19 cellular contexts compared by ENCODE assay signal in genomic region chr12:66915312-66915904, GRCh38.
DNase-seq lines count a peak whose midpoint lies in the region; ATAC-seq and TF ChIP-seq lines count a peak whose summit lies in the region.
"Had no signal": no experiment of that assay in that cellular context is flagged by ENCODE, and none has a peak within 500 bp of the region (broad histone marks: within the 10 kb centered on the region; RNA-seq: fewer than 3 reads in every experiment).

No MANE protein-coding gene starts in this region.

- H3K4me1 Mint-ChIP-seq in neural progenitor cell, result peaks cover 31% of the 10 kb centered on the region
- no peaks in the 10 kb centered on the region for H3K4me1 Mint-ChIP-seq in activated T-helper 1 cell treated with anti-CD3 and anti-CD28 coated beads, Interleukin-12 subunit alpha, Interleukin-12 subunit beta, Interleukin-2, Interleukin-4 antibody, amounts not matched to agents 30 ng/mL and 10 ng/mL and 1 ng/mL, durations not matched to agents 14 hours and 24 hours and 36 hours (ENCODE audit: low read depth)

- intact Hi-C loops in ovary (cut with DNase I), result no loop called here
- intact Hi-C loops in activated T-helper 1 cell treated with anti-CD3 and anti-CD28 coated beads, Interleukin-12 subunit alpha, Interleukin-12 subunit beta, Interleukin-2, Interleukin-4 antibody, amounts not matched to agents 30 ng/mL and 10 ng/mL and 1 ng/mL, durations not matched to agents 14 hours and 24 hours and 36 hours (cut with micrococcal nuclease), result no loop called here

- H3K9me3 ChIP-seq in HEK293 (ENCODE audit: control insufficient read depth, insufficient read depth, low read depth, low read length) (no peaks in the 10 kb centered on the region), neural progenitor cell (ENCODE audit: low read depth) (no peaks in the 10 kb centered on the region), ovary (no peaks in the 10 kb centered on the region)
- H3K9me3 ChIP-seq: ascending aorta, gastrocnemius medialis, prostate gland, thoracic aorta had no signal

- H3K4me2 ChIP-seq in neural progenitor cell, result peak overlapping the region; percentile 50

- no peak for TF ChIP-seq CTCF in HEK293 (tag by site-specific recombination; IDR thresholded peaks at IDR 0.05)
- TF ChIP-seq CTCF in neural progenitor cell (IDR thresholded peaks at IDR 0.05), result no peak
- TF ChIP-seq CTCF in ovary (IDR thresholded peaks at IDR 0.05), result no peak

- CTCF ChIA-PET in HEK293 (lab: Yijun Ruan, JAX), result no interaction called here

- H3K4me3 ChIP-seq in HEK293 (ENCODE audit: low read depth, low read length) (no peak overlapping the region), neural progenitor cell (no peak overlapping the region), ovary (no peak overlapping the region)
- H3K4me3 ChIP-seq: ascending aorta, coronary artery, gastrocnemius medialis, prostate gland, thoracic aorta had no signal

- no peak for TF ChIP-seq EP300 in ovary (IDR thresholded peaks at IDR 0.05)

- H3K4me1 ChIP-seq in HEK293 (ENCODE audit: control insufficient read depth, insufficient read depth, low read length) (peaks cover 18% of the 10 kb centered on the region), neural progenitor cell (peaks cover 17% of the 10 kb centered on the region), ovary (ENCODE audit: insufficient read depth) (no peaks in the 10 kb centered on the region)
- H3K4me1 ChIP-seq: ascending aorta, gastrocnemius medialis, prostate gland had no signal

- TF ChIP-seq POLR2A in erythroblast (IDR thresholded peaks at IDR 0.05; ENCODE audit: low read length) (no peak), ovary (IDR thresholded peaks at IDR 0.05) (no peak)

- peak overlapping the region; percentile 27 for H3K4me3 Mint-ChIP-seq in neural progenitor cell
- H3K4me3 Mint-ChIP-seq in activated T-helper 1 cell treated with anti-CD3 and anti-CD28 coated beads, Interleukin-12 subunit alpha, Interleukin-12 subunit beta, Interleukin-2, Interleukin-4 antibody, amounts not matched to agents 30 ng/mL and 10 ng/mL and 1 ng/mL, durations not matched to agents 14 hours and 24 hours and 36 hours, result no peak overlapping the region
- H3K4me3 Mint-ChIP-seq: activated naive CD4-positive, alpha-beta T cell treated with anti-CD3 and anti-CD28 coated beads, Interleukin-2, amount 10 ng/mL, durations not matched to agents 7 days and 5 days had no signal

- POLR2A ChIA-PET in HEK293 (lab: Yijun Ruan, JAX), result no interaction called here

- no peak overlapping the region for H2AFZ ChIP-seq in neural progenitor cell (replicated peaks)

- H3F3A ChIP-seq in neural progenitor cell (ENCODE audit: low read depth), result peaks cover 4% of the 10 kb centered on the region

- peak overlapping the region; percentile 22 for H3K27ac Mint-ChIP-seq in neural progenitor cell
- no peak overlapping the region for H3K27ac Mint-ChIP-seq in activated T-helper 1 cell treated with anti-CD3 and anti-CD28 coated beads, Interleukin-12 subunit alpha, Interleukin-12 subunit beta, Interleukin-2, Interleukin-4 antibody, amounts not matched to agents 30 ng/mL and 10 ng/mL and 1 ng/mL, durations not matched to agents 14 hours and 24 hours and 36 hours
- H3K27ac Mint-ChIP-seq: activated naive CD4-positive, alpha-beta T cell treated with anti-CD3 and anti-CD28 coated beads, Interleukin-2, amount 10 ng/mL, durations not matched to agents 7 days and 5 days had no signal

- no peak for ATAC-seq in HG03135 (IDR thresholded peaks at IDR 0.05; ENCODE audit: unreplicated experiment)
- ATAC-seq: gastrocnemius medialis had no signal

- H3K36me3 Mint-ChIP-seq in neural progenitor cell, result peaks cover 3% of the 10 kb centered on the region
- no peaks in the 10 kb centered on the region for H3K36me3 Mint-ChIP-seq in activated T-helper 1 cell treated with anti-CD3 and anti-CD28 coated beads, Interleukin-12 subunit alpha, Interleukin-12 subunit beta, Interleukin-2, Interleukin-4 antibody, amounts not matched to agents 30 ng/mL and 10 ng/mL and 1 ng/mL, durations not matched to agents 14 hours and 24 hours and 36 hours (ENCODE audit: low read depth)
- H3K36me3 Mint-ChIP-seq: activated naive CD4-positive, alpha-beta T cell treated with anti-CD3 and anti-CD28 coated beads, Interleukin-2, amount 10 ng/mL, durations not matched to agents 7 days and 5 days had no signal

- no peak overlapping the region for H3K9ac ChIP-seq in neural progenitor cell

- DNase-seq in NCI-H345 (lab: John Stamatoyannopoulos, UW) (peak; percentile 40), erythroblast (lab: John Stamatoyannopoulos, UW) (peak; percentile 16 to 24), neural progenitor cell (ENCODE audit: low spot score) (peak; percentile 66), ovary (no peak)
- DNase-seq in stimulated activated CD4-positive, alpha-beta T cell treated with anti-CD3 and anti-CD28 coated beads, Interleukin-12 subunit alpha, Interleukin-12 subunit beta, amount 100 ng/mL, for 4 hours, result no peak
- DNase-seq in activated T-helper 1 cell treated with anti-CD3 and anti-CD28 coated beads, Interleukin-12 subunit alpha, Interleukin-12 subunit beta, Interleukin-2, Interleukin-4 antibody, amounts not matched to agents 30 ng/mL and 10 ng/mL and 1 ng/mL, durations not matched to agents 14 hours and 24 hours and 36 hours (ENCODE audit: low spot score), result no peak
- DNase-seq: activated CD4-positive, alpha-beta T cell treated with anti-CD3 and anti-CD28 coated beads, Interleukin-2, amount 50 U/mL, for 1 hour; activated naive CD4-positive, alpha-beta T cell treated with anti-CD3 and anti-CD28 coated beads, Interleukin-2, amount 10 ng/mL, durations not matched to agents 7 days and 5 days; AML-193; gastrocnemius medialis; Kasumi-1; NCI-H446 treated with DMSO at 0.1 percent for 48 hours had no signal

- WGBS in ovary, 3 donors, result 93 to 95% (median 93%) methylated on average over 6 of the region's 6 CpGs

- no peaks in the 10 kb centered on the region for H3K36me3 ChIP-seq in HEK293 (ENCODE audit: control insufficient read depth in 2 of 2, insufficient read depth in 1 of 2, low read length in 2 of 2)
- H3K36me3 ChIP-seq in neural progenitor cell, result no peaks in the 10 kb centered on the region
- H3K36me3 ChIP-seq in ovary, result no peaks in the 10 kb centered on the region
- H3K36me3 ChIP-seq: ascending aorta, gastrocnemius medialis, prostate gland, thoracic aorta had no signal

- peak overlapping the region; percentile 44 for H3K27ac ChIP-seq in HEK293 (ENCODE audit: extremely low read depth, low read depth, low read length)
- no peak overlapping the region for H3K27ac ChIP-seq in neural progenitor cell
- no peak overlapping the region for H3K27ac ChIP-seq in ovary
- H3K27ac ChIP-seq: ascending aorta, coronary artery, gastrocnemius medialis, prostate gland, RWPE1, thoracic aorta had no signal

- peaks cover 7% of the 10 kb centered on the region for H3K79me2 ChIP-seq in neural progenitor cell (ENCODE audit: low read depth)

- H3K9me3 Mint-ChIP-seq in neural progenitor cell, result peaks cover 8% of the 10 kb centered on the region
- H3K9me3 Mint-ChIP-seq in activated T-helper 1 cell treated with anti-CD3 and anti-CD28 coated beads, Interleukin-12 subunit alpha, Interleukin-12 subunit beta, Interleukin-2, Interleukin-4 antibody, amounts not matched to agents 30 ng/mL and 10 ng/mL and 1 ng/mL, durations not matched to agents 14 hours and 24 hours and 36 hours, result peaks cover 4% of the 10 kb centered on the region
- H3K9me3 Mint-ChIP-seq: activated naive CD4-positive, alpha-beta T cell treated with anti-CD3 and anti-CD28 coated beads, Interleukin-2, amount 10 ng/mL, durations not matched to agents 7 days and 5 days had no signal

- peaks cover 14% of the 10 kb centered on the region for H4K20me1 ChIP-seq in neural progenitor cell (ENCODE audit: low read depth)

- no peaks in the 10 kb centered on the region for H3K27me3 ChIP-seq in neural progenitor cell
- H3K27me3 ChIP-seq in ovary, result no peaks in the 10 kb centered on the region
- H3K27me3 ChIP-seq: ascending aorta, gastrocnemius medialis had no signal

- no peaks in the 10 kb centered on the region for H3K27me3 Mint-ChIP-seq in neural progenitor cell (ENCODE audit: insufficient read depth, low read depth)
- H3K27me3 Mint-ChIP-seq in activated T-helper 1 cell treated with anti-CD3 and anti-CD28 coated beads, Interleukin-12 subunit alpha, Interleukin-12 subunit beta, Interleukin-2, Interleukin-4 antibody, amounts not matched to agents 30 ng/mL and 10 ng/mL and 1 ng/mL, durations not matched to agents 14 hours and 24 hours and 36 hours (ENCODE audit: insufficient read depth), result peaks cover 4% of the 10 kb centered on the region
- H3K27me3 Mint-ChIP-seq: activated naive CD4-positive, alpha-beta T cell treated with anti-CD3 and anti-CD28 coated beads, Interleukin-2, amount 10 ng/mL, durations not matched to agents 7 days and 5 days had no signal

TF ChIP-seq in HEK293, 187 proteins besides CTCF, POLR2A, EP300 and RAD21 (continues in another document):
- TF ChIP-seq PATZ1 (tag by site-specific recombination; IDR thresholded peaks at IDR 0.05) (no peak), ZNF664 (tag by site-specific recombination; IDR thresholded peaks at IDR 0.05) (no peak), KLF9 (tag by site-specific recombination; IDR thresholded peaks at IDR 0.05; ENCODE audit: low read depth) (no peak), ZFHX2 (tag by site-specific recombination; conservative IDR thresholded peaks at IDR 0.05) (peak; percentile 85), ZNF416 (tag by site-specific recombination; IDR thresholded peaks at IDR 0.05) (no peak), ZNF548 (tag by site-specific recombination; IDR thresholded peaks at IDR 0.05) (no peak)

Comparison
In these comparisons a context has a peak if more than half of its experiments do, and no peak if none do; other contexts are left out.
1. DNase-seq: peak in NCI-H345 (single experiment), erythroblast (2 of 2) and neural progenitor cell (single experiment); none in ovary (0 of 5), stimulated activated CD4-positive, alpha-beta T cell treated with anti-CD3 and anti-CD28 coated beads, Interleukin-12 subunit alpha, Interleukin-12 subunit beta, amount 100 ng/mL, for 4 hours (single experiment) and activated T-helper 1 cell treated with anti-CD3 and anti-CD28 coated beads, Interleukin-12 subunit alpha, Interleukin-12 subunit beta, Interleukin-2, Interleukin-4 antibody, amounts not matched to agents 30 ng/mL and 10 ng/mL and 1 ng/mL, durations not matched to agents 14 hours and 24 hours and 36 hours (single experiment).